1 cellular context compared by ENCODE assay signal in the genomic region with DNA sequence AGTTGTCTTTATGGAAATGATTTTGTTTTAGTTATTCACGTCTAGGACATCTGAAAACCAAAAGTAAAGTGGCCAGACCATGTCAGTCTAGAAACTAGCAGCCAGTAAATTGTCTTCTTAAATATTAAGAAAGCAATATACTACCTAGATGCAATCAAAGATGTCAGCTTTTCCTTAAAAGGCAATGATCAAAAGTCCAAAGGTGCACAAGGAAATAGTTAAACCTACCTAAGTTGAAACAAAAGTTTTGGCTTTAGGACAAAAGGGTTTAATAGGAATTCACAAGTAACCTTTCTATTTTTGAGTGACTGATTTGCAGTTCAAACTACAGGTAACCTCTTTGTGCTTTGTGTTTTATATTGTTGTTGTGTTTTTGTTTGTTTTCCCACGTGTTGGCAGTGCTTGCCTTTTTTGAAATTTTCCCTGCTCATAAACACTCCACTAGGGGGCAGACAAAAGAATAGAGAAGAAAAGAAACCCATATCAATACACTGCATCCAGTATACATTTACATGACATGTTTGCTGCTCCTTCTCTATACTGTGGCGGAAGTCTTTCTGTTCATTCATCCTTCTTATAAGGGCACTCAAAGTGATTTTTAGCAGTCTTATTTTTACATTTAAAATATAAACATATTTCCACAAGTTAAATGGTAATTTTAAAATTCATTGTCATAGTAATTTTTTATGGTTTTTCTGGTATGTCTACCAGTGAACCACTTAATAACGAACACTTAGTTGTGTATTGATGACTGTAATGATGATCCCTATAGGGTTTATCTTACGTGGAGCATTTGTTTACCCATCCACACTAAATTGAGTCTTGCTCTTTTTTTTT.
TF ChIP-seq lines count a peak whose summit lies in the region.

No MANE protein-coding gene starts in this region.

TF ChIP-seq in K562, 482 proteins besides CTCF, POLR2A, EP300 and RAD21 (continues in another document):
- TF ChIP-seq, protein P1, sequence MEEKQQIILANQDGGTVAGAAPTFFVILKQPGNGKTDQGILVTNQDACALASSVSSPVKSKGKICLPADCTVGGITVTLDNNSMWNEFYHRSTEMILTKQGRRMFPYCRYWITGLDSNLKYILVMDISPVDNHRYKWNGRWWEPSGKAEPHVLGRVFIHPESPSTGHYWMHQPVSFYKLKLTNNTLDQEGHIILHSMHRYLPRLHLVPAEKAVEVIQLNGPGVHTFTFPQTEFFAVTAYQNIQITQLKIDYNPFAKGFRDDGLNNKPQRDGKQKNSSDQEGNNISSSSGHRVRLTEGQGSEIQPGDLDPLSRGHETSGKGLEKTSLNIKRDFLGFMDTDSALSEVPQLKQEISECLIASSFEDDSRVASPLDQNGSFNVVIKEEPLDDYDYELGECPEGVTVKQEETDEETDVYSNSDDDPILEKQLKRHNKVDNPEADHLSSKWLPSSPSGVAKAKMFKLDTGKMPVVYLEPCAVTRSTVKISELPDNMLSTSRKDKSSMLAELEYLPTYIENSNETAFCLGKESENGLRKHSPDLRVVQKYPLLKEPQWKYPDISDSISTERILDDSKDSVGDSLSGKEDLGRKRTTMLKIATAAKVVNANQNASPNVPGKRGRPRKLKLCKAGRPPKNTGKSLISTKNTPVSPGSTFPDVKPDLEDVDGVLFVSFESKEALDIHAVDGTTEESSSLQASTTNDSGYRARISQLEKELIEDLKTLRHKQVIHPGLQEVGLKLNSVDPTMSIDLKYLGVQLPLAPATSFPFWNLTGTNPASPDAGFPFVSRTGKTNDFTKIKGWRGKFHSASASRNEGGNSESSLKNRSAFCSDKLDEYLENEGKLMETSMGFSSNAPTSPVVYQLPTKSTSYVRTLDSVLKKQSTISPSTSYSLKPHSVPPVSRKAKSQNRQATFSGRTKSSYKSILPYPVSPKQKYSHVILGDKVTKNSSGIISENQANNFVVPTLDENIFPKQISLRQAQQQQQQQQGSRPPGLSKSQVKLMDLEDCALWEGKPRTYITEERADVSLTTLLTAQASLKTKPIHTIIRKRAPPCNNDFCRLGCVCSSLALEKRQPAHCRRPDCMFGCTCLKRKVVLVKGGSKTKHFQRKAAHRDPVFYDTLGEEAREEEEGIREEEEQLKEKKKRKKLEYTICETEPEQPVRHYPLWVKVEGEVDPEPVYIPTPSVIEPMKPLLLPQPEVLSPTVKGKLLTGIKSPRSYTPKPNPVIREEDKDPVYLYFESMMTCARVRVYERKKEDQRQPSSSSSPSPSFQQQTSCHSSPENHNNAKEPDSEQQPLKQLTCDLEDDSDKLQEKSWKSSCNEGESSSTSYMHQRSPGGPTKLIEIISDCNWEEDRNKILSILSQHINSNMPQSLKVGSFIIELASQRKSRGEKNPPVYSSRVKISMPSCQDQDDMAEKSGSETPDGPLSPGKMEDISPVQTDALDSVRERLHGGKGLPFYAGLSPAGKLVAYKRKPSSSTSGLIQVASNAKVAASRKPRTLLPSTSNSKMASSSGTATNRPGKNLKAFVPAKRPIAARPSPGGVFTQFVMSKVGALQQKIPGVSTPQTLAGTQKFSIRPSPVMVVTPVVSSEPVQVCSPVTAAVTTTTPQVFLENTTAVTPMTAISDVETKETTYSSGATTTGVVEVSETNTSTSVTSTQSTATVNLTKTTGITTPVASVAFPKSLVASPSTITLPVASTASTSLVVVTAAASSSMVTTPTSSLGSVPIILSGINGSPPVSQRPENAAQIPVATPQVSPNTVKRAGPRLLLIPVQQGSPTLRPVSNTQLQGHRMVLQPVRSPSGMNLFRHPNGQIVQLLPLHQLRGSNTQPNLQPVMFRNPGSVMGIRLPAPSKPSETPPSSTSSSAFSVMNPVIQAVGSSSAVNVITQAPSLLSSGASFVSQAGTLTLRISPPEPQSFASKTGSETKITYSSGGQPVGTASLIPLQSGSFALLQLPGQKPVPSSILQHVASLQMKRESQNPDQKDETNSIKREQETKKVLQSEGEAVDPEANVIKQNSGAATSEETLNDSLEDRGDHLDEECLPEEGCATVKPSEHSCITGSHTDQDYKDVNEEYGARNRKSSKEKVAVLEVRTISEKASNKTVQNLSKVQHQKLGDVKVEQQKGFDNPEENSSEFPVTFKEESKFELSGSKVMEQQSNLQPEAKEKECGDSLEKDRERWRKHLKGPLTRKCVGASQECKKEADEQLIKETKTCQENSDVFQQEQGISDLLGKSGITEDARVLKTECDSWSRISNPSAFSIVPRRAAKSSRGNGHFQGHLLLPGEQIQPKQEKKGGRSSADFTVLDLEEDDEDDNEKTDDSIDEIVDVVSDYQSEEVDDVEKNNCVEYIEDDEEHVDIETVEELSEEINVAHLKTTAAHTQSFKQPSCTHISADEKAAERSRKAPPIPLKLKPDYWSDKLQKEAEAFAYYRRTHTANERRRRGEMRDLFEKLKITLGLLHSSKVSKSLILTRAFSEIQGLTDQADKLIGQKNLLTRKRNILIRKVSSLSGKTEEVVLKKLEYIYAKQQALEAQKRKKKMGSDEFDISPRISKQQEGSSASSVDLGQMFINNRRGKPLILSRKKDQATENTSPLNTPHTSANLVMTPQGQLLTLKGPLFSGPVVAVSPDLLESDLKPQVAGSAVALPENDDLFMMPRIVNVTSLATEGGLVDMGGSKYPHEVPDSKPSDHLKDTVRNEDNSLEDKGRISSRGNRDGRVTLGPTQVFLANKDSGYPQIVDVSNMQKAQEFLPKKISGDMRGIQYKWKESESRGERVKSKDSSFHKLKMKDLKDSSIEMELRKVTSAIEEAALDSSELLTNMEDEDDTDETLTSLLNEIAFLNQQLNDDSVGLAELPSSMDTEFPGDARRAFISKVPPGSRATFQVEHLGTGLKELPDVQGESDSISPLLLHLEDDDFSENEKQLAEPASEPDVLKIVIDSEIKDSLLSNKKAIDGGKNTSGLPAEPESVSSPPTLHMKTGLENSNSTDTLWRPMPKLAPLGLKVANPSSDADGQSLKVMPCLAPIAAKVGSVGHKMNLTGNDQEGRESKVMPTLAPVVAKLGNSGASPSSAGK (IDR thresholded peaks at IDR 0.05) = 0 out of 2 replicates have a peak, but pooled peaks have one; percentile 25
- no peak for TF ChIP-seq WHSC1 (IDR thresholded peaks at IDR 0.05; ENCODE audit: low read length)
- TF ChIP-seq CEBPB (tag; IDR thresholded peaks at IDR 0.05) = no peak
- peak; percentile 28 for TF ChIP-seq HDAC3 (IDR thresholded peaks at IDR 0.05; ENCODE audit: borderline replicate concordance, partially characterized antibody)
- no peak for TF ChIP-seq PHB (CRISPR knock-in tag; IDR thresholded peaks at IDR 0.05)
- TF ChIP-seq ZNF79 (CRISPR knock-in tag; IDR thresholded peaks at IDR 0.05; ENCODE audit: low read depth) = no peak
- TF ChIP-seq, protein P2, sequence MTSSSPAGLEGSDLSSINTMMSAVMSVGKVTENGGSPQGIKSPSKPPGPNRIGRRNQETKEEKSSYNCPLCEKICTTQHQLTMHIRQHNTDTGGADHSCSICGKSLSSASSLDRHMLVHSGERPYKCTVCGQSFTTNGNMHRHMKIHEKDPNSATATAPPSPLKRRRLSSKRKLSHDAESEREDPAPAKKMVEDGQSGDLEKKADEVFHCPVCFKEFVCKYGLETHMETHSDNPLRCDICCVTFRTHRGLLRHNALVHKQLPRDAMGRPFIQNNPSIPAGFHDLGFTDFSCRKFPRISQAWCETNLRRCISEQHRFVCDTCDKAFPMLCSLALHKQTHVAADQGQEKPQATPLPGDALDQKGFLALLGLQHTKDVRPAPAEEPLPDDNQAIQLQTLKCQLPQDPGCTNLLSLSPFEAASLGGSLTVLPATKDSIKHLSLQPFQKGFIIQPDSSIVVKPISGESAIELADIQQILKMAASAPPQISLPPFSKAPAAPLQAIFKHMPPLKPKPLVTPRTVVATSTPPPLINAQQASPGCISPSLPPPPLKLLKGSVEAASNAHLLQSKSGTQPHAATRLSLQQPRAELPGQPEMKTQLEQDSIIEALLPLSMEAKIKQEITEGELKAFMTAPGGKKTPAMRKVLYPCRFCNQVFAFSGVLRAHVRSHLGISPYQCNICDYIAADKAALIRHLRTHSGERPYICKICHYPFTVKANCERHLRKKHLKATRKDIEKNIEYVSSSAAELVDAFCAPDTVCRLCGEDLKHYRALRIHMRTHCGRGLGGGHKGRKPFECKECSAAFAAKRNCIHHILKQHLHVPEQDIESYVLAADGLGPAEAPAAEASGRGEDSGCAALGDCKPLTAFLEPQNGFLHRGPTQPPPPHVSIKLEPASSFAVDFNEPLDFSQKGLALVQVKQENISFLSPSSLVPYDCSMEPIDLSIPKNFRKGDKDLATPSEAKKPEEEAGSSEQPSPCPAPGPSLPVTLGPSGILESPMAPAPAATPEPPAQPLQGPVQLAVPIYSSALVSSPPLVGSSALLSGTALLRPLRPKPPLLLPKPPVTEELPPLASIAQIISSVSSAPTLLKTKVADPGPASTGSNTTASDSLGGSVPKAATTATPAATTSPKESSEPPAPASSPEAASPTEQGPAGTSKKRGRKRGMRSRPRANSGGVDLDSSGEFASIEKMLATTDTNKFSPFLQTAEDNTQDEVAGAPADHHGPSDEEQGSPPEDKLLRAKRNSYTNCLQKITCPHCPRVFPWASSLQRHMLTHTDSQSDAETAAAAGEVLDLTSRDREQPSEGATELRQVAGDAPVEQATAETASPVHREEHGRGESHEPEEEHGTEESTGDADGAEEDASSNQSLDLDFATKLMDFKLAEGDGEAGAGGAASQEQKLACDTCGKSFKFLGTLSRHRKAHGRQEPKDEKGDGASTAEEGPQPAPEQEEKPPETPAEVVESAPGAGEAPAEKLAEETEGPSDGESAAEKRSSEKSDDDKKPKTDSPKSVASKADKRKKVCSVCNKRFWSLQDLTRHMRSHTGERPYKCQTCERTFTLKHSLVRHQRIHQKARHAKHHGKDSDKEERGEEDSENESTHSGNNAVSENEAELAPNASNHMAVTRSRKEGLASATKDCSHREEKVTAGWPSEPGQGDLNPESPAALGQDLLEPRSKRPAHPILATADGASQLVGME (CRISPR knock-in tag; IDR thresholded peaks at IDR 0.05) = no peak
- TF ChIP-seq ZKSCAN8 (CRISPR knock-in tag; IDR thresholded peaks at IDR 0.05) = no peak
- no peak for TF ChIP-seq ZFP30 (CRISPR knock-in tag; IDR thresholded peaks at IDR 0.05; ENCODE audit: borderline replicate concordance)
- TF ChIP-seq KAT8 (IDR thresholded peaks at IDR 0.05; ENCODE audit: low read depth) = no peak
- no peak for TF ChIP-seq ZNF354B (CRISPR knock-in tag; IDR thresholded peaks at IDR 0.05)
- TF ChIP-seq SMC3 (conservative IDR thresholded peaks at IDR 0.05; ENCODE audit: insufficient read depth, low read depth, low read length) = 0 out of 2 replicates have a peak, but pooled peaks have one; percentile 19
- no peak for TF ChIP-seq TSC22D4 (tag; IDR thresholded peaks at IDR 0.05)
- TF ChIP-seq NFXL1 (CRISPR knock-in tag; IDR thresholded peaks at IDR 0.05) = no peak
- TF ChIP-seq, protein P3, sequence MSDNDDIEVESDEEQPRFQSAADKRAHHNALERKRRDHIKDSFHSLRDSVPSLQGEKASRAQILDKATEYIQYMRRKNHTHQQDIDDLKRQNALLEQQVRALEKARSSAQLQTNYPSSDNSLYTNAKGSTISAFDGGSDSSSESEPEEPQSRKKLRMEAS (CRISPR knock-in tag; IDR thresholded peaks at IDR 0.05) = no peak
- no peak for TF ChIP-seq ILK (tag; IDR thresholded peaks at IDR 0.05; ENCODE audit: borderline replicate concordance, low read depth)
- TF ChIP-seq L3MBTL2 (IDR thresholded peaks at IDR 0.05) = no peak
- no peak for TF ChIP-seq ZC3H8 (IDR thresholded peaks at IDR 0.05)
- no peak for TF ChIP-seq ZNF197 (CRISPR knock-in tag; IDR thresholded peaks at IDR 0.05; ENCODE audit: low read depth)
- no peak for TF ChIP-seq YY1 (IDR thresholded peaks at IDR 0.05; ENCODE audit: borderline replicate concordance in 1 of 3, control insufficient read depth in 1 of 3, extremely low read depth in 1 of 3, insufficient read depth in 3 of 3, insufficient read length in 1 of 3, insufficient replicate concordance in 2 of 3, low read depth in 1 of 3, low read length in 2 of 3)
- no peak for TF ChIP-seq NUFIP1 (IDR thresholded peaks at IDR 0.05; ENCODE audit: partially characterized antibody)
- no peak for TF ChIP-seq PPARD (CRISPR knock-in tag; IDR thresholded peaks at IDR 0.05)
- TF ChIP-seq RBFOX2 (IDR thresholded peaks at IDR 0.05; ENCODE audit: low read depth, low read length) = no peak
- TF ChIP-seq ZNF695 (CRISPR knock-in tag; IDR thresholded peaks at IDR 0.05) = no peak
- no peak for TF ChIP-seq MAZ (CRISPR knock-in tag; conservative IDR thresholded peaks at IDR 0.05 in 1 of 2, IDR thresholded peaks at IDR 0.05 in 1 of 2)
- no peak for TF ChIP-seq U2AF1 (optimal IDR thresholded peaks at IDR 0.05; ENCODE audit: low read depth, low read length)
- no peak for TF ChIP-seq ZFP1 (CRISPR knock-in tag; IDR thresholded peaks at IDR 0.05)
- TF ChIP-seq CTBP1 (IDR thresholded peaks at IDR 0.05; ENCODE audit: borderline replicate concordance) = no peak
- TF ChIP-seq ARID1B (IDR thresholded peaks at IDR 0.05) = no peak
- TF ChIP-seq TEAD2 (tag; IDR thresholded peaks at IDR 0.05) = no peak
- no peak for TF ChIP-seq FOXJ3 (CRISPR knock-in tag; IDR thresholded peaks at IDR 0.05)
- no peak for TF ChIP-seq STAT5B (CRISPR knock-in tag; IDR thresholded peaks at IDR 0.05)
- TF ChIP-seq, protein P4, sequence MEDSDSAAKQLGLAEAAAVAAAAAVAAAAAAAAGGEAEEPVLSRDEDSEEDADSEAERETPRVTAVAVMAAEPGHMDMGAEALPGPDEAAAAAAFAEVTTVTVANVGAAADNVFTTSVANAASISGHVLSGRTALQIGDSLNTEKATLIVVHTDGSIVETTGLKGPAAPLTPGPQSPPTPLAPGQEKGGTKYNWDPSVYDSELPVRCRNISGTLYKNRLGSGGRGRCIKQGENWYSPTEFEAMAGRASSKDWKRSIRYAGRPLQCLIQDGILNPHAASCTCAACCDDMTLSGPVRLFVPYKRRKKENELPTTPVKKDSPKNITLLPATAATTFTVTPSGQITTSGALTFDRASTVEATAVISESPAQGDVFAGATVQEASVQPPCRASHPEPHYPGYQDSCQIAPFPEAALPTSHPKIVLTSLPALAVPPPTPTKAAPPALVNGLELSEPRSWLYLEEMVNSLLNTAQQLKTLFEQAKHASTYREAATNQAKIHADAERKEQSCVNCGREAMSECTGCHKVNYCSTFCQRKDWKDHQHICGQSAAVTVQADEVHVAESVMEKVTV (CRISPR knock-in tag; IDR thresholded peaks at IDR 0.05) = peak; percentile 50; the same call in 1 of the 2 replicates
- TF ChIP-seq, protein P5, sequence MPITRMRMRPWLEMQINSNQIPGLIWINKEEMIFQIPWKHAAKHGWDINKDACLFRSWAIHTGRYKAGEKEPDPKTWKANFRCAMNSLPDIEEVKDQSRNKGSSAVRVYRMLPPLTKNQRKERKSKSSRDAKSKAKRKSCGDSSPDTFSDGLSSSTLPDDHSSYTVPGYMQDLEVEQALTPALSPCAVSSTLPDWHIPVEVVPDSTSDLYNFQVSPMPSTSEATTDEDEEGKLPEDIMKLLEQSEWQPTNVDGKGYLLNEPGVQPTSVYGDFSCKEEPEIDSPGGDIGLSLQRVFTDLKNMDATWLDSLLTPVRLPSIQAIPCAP (CRISPR knock-in tag; IDR thresholded peaks at IDR 0.05; ENCODE audit: borderline replicate concordance) = no peak
- TF ChIP-seq FOXA1 (IDR thresholded peaks at IDR 0.05; ENCODE audit: borderline replicate concordance) = no peak
- peak; percentile 55 to 84; a peak in 3 of 4 replicates for TF ChIP-seq FOXK2 (conservative IDR thresholded peaks at IDR 0.05 in 1 of 2, IDR thresholded peaks at IDR 0.05 in 1 of 2; ENCODE audit: low read depth in 2 of 2)
